ENCODE assay signal across 2 cellular contexts in genomic region chr9:107248714-107249113, GRCh38.
TF ChIP-seq lines count a peak whose summit lies in the region.

No MANE protein-coding gene starts in this region.

TF ChIP-seq in HCT116, 20 proteins besides CTCF, POLR2A, EP300 and RAD21:
- TF ChIP-seq CBX3 (IDR thresholded peaks at IDR 0.05; ENCODE audit: low read depth) (no peak), ATF3 (IDR thresholded peaks at IDR 0.05) (no peak)

TF ChIP-seq in HepG2, 621 proteins besides CTCF, POLR2A, EP300 and RAD21:
- no peak for TF ChIP-seq BATF2 (CRISPR knock-in tag; IDR thresholded peaks at IDR 0.05)
- peak; percentile 85 for TF ChIP-seq HNRNPK (IDR thresholded peaks at IDR 0.05; ENCODE audit: low read depth, low read length, poor library complexity, severe bottlenecking)
- TF ChIP-seq ZIK1 (CRISPR knock-in tag; IDR thresholded peaks at IDR 0.05; ENCODE audit: borderline replicate concordance, low read depth), result 0 out of 2 replicates have a peak, but pooled peaks have one; percentile 3
- no peak for TF ChIP-seq ZNF570 (CRISPR knock-in tag; IDR thresholded peaks at IDR 0.05; ENCODE audit: borderline replicate concordance)
- no peak for TF ChIP-seq SNAPC4 (CRISPR knock-in tag; IDR thresholded peaks at IDR 0.05)
- 0 out of 2 replicates have a peak, but pooled peaks have one; percentile 1 for TF ChIP-seq HOXA5 (CRISPR knock-in tag; IDR thresholded peaks at IDR 0.05)
TF ChIP-seq in HepG2: peak in this region for 3.
